ENCODE assay signal across 8 cellular contexts in genomic region chr17:29566473-29567361, GRCh38. TPM values are rescaled to one million over a fixed set of nuclear protein-coding genes. Genes with fewer than 3 reads are reported as not detected.
DNase-seq lines count a peak whose midpoint lies in the region; ATAC-seq, FAIRE-seq and TF ChIP-seq lines count a peak whose summit lies in the region.

A gene with protein sequence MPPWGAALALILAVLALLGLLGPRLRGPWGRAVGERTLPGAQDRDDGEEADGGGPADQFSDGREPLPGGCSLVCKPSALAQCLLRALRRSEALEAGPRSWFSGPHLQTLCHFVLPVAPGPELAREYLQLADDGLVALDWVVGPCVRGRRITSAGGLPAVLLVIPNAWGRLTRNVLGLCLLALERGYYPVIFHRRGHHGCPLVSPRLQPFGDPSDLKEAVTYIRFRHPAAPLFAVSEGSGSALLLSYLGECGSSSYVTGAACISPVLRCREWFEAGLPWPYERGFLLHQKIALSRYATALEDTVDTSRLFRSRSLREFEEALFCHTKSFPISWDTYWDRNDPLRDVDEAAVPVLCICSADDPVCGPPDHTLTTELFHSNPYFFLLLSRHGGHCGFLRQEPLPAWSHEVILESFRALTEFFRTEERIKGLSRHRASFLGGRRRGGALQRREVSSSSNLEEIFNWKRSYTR (minus strand): TSS chr17:29567037. CDS start chr17:29566966, 71 bp downstream.

- H3K36me3 ChIP-seq in RWPE2 (ENCODE audit: low read depth) (no peaks in the 10 kb centered on the region; the same call in 1 of the 2 replicates), neuronal stem cell (replicated peaks in 1 of 2; ENCODE audit: control insufficient read depth in 2 of 2, insufficient read depth in 2 of 2, low read length in 2 of 2) (peaks cover 4 to 27% of the 10 kb centered on the region in 2 donors)

- peaks cover 3% of the 10 kb centered on the region for H3K4me1 ChIP-seq in RWPE2 (ENCODE audit: insufficient read depth, poor library complexity, severe bottlenecking)
- H3K4me1 ChIP-seq in neuronal stem cell (ENCODE audit: control insufficient read depth in 2 of 2, insufficient read depth in 1 of 2, low read depth in 1 of 2, low read length in 2 of 2) = peaks cover 7 to 11% of the 10 kb centered on the region in 2 donors

- H3K27ac ChIP-seq in RWPE2 (ENCODE audit: poor library complexity, severe bottlenecking) (peak within 1 kb of the TSS; percentile 79), neuronal stem cell (replicated peaks; ENCODE audit: low read length) (peak within 1 kb of the TSS; percentile 88)

- peak; percentile 69 for DNase-seq in SIG-M5 treated with dmso at 0.1 percent for 504 hours (lab: John Stamatoyannopoulos, UW; ENCODE audit: unreplicated experiment)
- DNase-seq in SIG-M5 (lab: John Stamatoyannopoulos, UW) = no peak
- peak; percentile 79 for DNase-seq in HTR-8/SVneo (ENCODE audit: insufficient read length, low spot score)
- DNase-seq in RWPE2 (ENCODE audit: low spot score) = peak; percentile 70
- DNase-seq in activated naive CD4-positive, alpha-beta T cell treated with anti-CD3 and anti-CD28 coated beads for 36 hours = peak; percentile 60
- DNase-seq in globus pallidus (ENCODE audit: low spot score) = peak; percentile 69
- DNase-seq in neuronal stem cell (ENCODE audit: low spot score) = peak; percentile 55

- intact Hi-C loops in activated naive CD4-positive, alpha-beta T cell treated with anti-CD3 and anti-CD28 coated beads for 36 hours (cut with micrococcal nuclease) = loop anchor here (1.0 to 10.0 kb wide), 6 partner anchors 49 to 842 kb away; partner anchors contain the start of genes NEK8, SSH2, TAOK1 and TLCD1

- peak within 1 kb of the TSS; percentile 54 for H2BK5ac ChIP-seq in neuronal stem cell (ENCODE audit: low read length)

- H3K4me2 ChIP-seq in neuronal stem cell (ENCODE audit: insufficient read depth, low read length, poor library complexity, severe bottlenecking) = peak within 1 kb of the TSS; percentile 100

- peak within 1 kb of the TSS; percentile 53 for H3K4me3 ChIP-seq in RWPE2 (ENCODE audit: severe bottlenecking)
- peak within 1 kb of the TSS; percentile 78 to 85 for H3K4me3 ChIP-seq in neuronal stem cell (ENCODE audit: low read length in 2 of 2)

- no peaks in the 10 kb centered on the region for H3K9me3 ChIP-seq in RWPE2 (ENCODE audit: severe bottlenecking)
- H3K9me3 ChIP-seq in neuronal stem cell (replicated peaks in 1 of 2; ENCODE audit: control insufficient read depth in 2 of 2, insufficient read depth in 1 of 2, low read depth in 1 of 2, low read length in 2 of 2) = no peaks in the 10 kb centered on the region

- peak within 1 kb of the TSS; percentile 69 for H2AK5ac ChIP-seq in neuronal stem cell (ENCODE audit: low read depth, low read length)

- H3K14ac ChIP-seq in neuronal stem cell (ENCODE audit: low read length) = no peak within 1 kb of the TSS

- peak within 1 kb of the TSS; percentile 95 for H3K4ac ChIP-seq in neuronal stem cell (ENCODE audit: low read length)

- CTCF ChIA-PET in activated naive CD4-positive, alpha-beta T cell treated with anti-CD3 and anti-CD28 coated beads for 36 hours (lab: Charles Lee) = interaction anchor here (0.6 to 4.6 kb wide), 14 partner anchors 10 to 364 kb away, joined by 3 to 37 read pairs (median 4); partner anchors contain the start of gene SSH2

- no peak within 1 kb of the TSS for H4K91ac ChIP-seq in neuronal stem cell (ENCODE audit: low read depth, low read length, poor library complexity)

- H3K27me3 ChIP-seq in RWPE2 (ENCODE audit: insufficient read depth, poor library complexity, severe bottlenecking) (no peaks in the 10 kb centered on the region), neuronal stem cell (ENCODE audit: control insufficient read depth in 3 of 3, insufficient read depth in 3 of 3, low read depth in 1 of 3, low read length in 3 of 3) (peaks cover 0 to 29% (median 7%) of the 10 kb centered on the region in 3 experiments)

- no peak for TF ChIP-seq CTCF in RWPE2 (IDR thresholded peaks at IDR 0.05; ENCODE audit: poor library complexity, severe bottlenecking)

- H2BK120ac ChIP-seq in neuronal stem cell (ENCODE audit: low read depth, low read length) = no peak within 1 kb of the TSS

- ATAC-seq in RWPE2 (ENCODE audit: low read depth) = peak; percentile 53
- no peak for ATAC-seq in HG02623 (IDR thresholded peaks at IDR 0.05; ENCODE audit: unreplicated experiment)

- no peak within 1 kb of the TSS for H2BK12ac ChIP-seq in neuronal stem cell (ENCODE audit: low read length)

- no peak within 1 kb of the TSS for H4K8ac ChIP-seq in neuronal stem cell (ENCODE audit: low read depth, low read length)

- peak within 1 kb of the TSS; percentile 94 for H3K18ac ChIP-seq in neuronal stem cell (ENCODE audit: low read length)

- H3K9me3 Mint-ChIP-seq in activated naive CD4-positive, alpha-beta T cell treated with anti-CD3 and anti-CD28 coated beads for 36 hours = no peaks in the 10 kb centered on the region

- peaks cover 10% of the 10 kb centered on the region for H3K36me3 Mint-ChIP-seq in activated naive CD4-positive, alpha-beta T cell treated with anti-CD3 and anti-CD28 coated beads for 36 hours (ENCODE audit: low read depth)

- H3K9ac ChIP-seq in neuronal stem cell (ENCODE audit: low read depth, low read length, poor library complexity) = peak within 1 kb of the TSS; percentile 90

- peak within 1 kb of the TSS; percentile 94 for H3K4me3 Mint-ChIP-seq in activated naive CD4-positive, alpha-beta T cell treated with anti-CD3 and anti-CD28 coated beads for 36 hours

- peak within 1 kb of the TSS; percentile 75 for H2BK15ac ChIP-seq in neuronal stem cell (ENCODE audit: low read length)

- peak within 1 kb of the TSS; percentile 97 for H2AFZ ChIP-seq in neuronal stem cell (ENCODE audit: low read length)

- H3K23ac ChIP-seq in neuronal stem cell (ENCODE audit: low read depth, low read length, poor library complexity) = peak within 1 kb of the TSS; percentile 94

- H3K79me1 ChIP-seq in neuronal stem cell (ENCODE audit: low read depth, low read length) = peaks cover 5% of the 10 kb centered on the region

- no peaks in the 10 kb centered on the region for H3K27me3 Mint-ChIP-seq in activated naive CD4-positive, alpha-beta T cell treated with anti-CD3 and anti-CD28 coated beads for 36 hours (ENCODE audit: low read depth)

- H3K4me1 Mint-ChIP-seq in activated naive CD4-positive, alpha-beta T cell treated with anti-CD3 and anti-CD28 coated beads for 36 hours (ENCODE audit: low read depth) = peaks cover 12% of the 10 kb centered on the region

- peak; percentile 68 for FAIRE-seq in HTR-8/SVneo (lab: Jason Lieb, UNC)

- WGBS in neuronal stem cell (ENCODE audit: extremely low coverage in 2 of 2, insufficient read length in 2 of 2, insufficient replicate concordance in 1 of 2), 2 donors = no CpG with 5 or more reads among the region's 97 CpGs

- H3K27ac Mint-ChIP-seq in activated naive CD4-positive, alpha-beta T cell treated with anti-CD3 and anti-CD28 coated beads for 36 hours = peak within 1 kb of the TSS; percentile 88

RNA-seq across cellular contexts. Expression of the gene that starts here (rescaled TPM):
- 1 to 10 TPM; 3.7 to 4.0 TPM for total RNA-seq in activated naive CD4-positive, alpha-beta T cell treated with anti-CD3 and anti-CD28 coated beads for 36 hours
- polyA plus RNA-seq in neuronal stem cell (2013, experiment 1 of 2) = 2.6 TPM
- 2.5 TPM for polyA plus RNA-seq in neuronal stem cell (2013, experiment 2 of 2)
